Comparison of ENCODE assay signal across 8 cellular contexts in genomic region chr5:177552839-177553455, GRCh38. TPM values are rescaled to one million over a fixed set of nuclear protein-coding genes. Genes with fewer than 3 reads are reported as not detected.
DNase-seq lines count a peak whose midpoint lies in the region; ATAC-seq and TF ChIP-seq lines count a peak whose summit lies in the region.

No MANE protein-coding gene starts in this region.

- peak overlapping the region; percentile 77 for H3K9ac ChIP-seq in HUES64 (ENCODE audit: low read depth, low read length)
- H3K9ac ChIP-seq in mucosa of rectum (ENCODE audit: low read depth in 1 of 2, low read length in 2 of 2), result peak overlapping the region; percentile 63 to 78

- CTCF ChIA-PET in AG04450 (lab: Charles Lee), result no interaction called here

- H3K36me3 ChIP-seq in HUES64 (ENCODE audit: insufficient read depth, low read length), result peaks cover 29% of the 10 kb centered on the region
- H3K36me3 ChIP-seq in mucosa of rectum (ENCODE audit: control insufficient read depth in 2 of 2, insufficient read depth in 2 of 2, low read length in 2 of 2), result peaks cover 4 to 12% of the 10 kb centered on the region in 2 donors

- H3K9me3 ChIP-seq in AG04450 (ENCODE audit: control insufficient read depth, insufficient read depth, low read length) (no peaks in the 10 kb centered on the region; the same call in 1 of the 2 replicates), HUES64 (ENCODE audit: insufficient read depth, low read depth, low read length) (no peaks in the 10 kb centered on the region), mucosa of rectum (ENCODE audit: control insufficient read depth in 2 of 2, low read length in 2 of 2) (no peaks in the 10 kb centered on the region)

- DNase-seq in AG04450 (ENCODE audit: low read depth, low spot score), result no peak
- peak; percentile 31 for DNase-seq in choroid plexus epithelial cell (ENCODE audit: low read depth)
- DNase-seq in activated effector memory CD4-positive, alpha-beta T cell treated with Interleukin-2 at 50 U/mL for 16 hours, result no peak
- no peak for DNase-seq in NCI-H526 treated with DMSO at 0.1 percent for 48 hours (lab: John Stamatoyannopoulos, UW)

- TF ChIP-seq CTCF in AG04450 (IDR thresholded peaks at IDR 0.05; ENCODE audit: low read depth, low read length), result no peak; the same call in 1 of the 2 replicates
- TF ChIP-seq CTCF in choroid plexus epithelial cell (conservative IDR thresholded peaks at IDR 0.05; ENCODE audit: low read depth, low read length), result peak; percentile 21

- H3K27ac ChIP-seq in AG04450 (ENCODE audit: low read depth, low read length) (peak overlapping the region; percentile 21), HUES64 (ENCODE audit: low read depth, low read length) (no peak overlapping the region), mucosa of rectum (ENCODE audit: low read depth in 2 of 2, low read length in 2 of 2) (peak overlapping the region in 1 of 2 donors; percentile 71)

- H3K4me3 ChIP-seq in AG04450 (ENCODE audit: low read depth, low read length) (peak overlapping the region; percentile 86), HUES64 (ENCODE audit: low read length) (peak overlapping the region; percentile 91), choroid plexus epithelial cell (ENCODE audit: low read depth, low read length) (peak overlapping the region; percentile 85), mucosa of rectum (ENCODE audit: low read length in 2 of 2) (peak overlapping the region; percentile 76 to 84)

- POLR2A ChIA-PET in AG04450 (lab: Yijun Ruan, JAX), result interaction anchor here (0.6 to 1.7 kb wide), 4 partner anchors 15 to 55 kb away, joined by 3 to 11 read pairs (median 4); partner anchors contain the start of gene PDLIM7

- 65% methylated on average over 16 of the region's 16 CpGs for WGBS in HUES64

- 0 out of 2 replicates have a peak, but pooled peaks cover 3% of the 10 kb centered on the region for H3K4me1 ChIP-seq in HUES64 (ENCODE audit: insufficient read depth, low read length)
- H3K4me1 ChIP-seq in mucosa of rectum (ENCODE audit: control insufficient read depth in 2 of 2, insufficient read depth in 2 of 2, low read length in 2 of 2), result peaks cover 10 to 22% of the 10 kb centered on the region in 2 donors

- H3K27me3 ChIP-seq in AG04450 (ENCODE audit: control insufficient read depth, insufficient read depth, low read length) (peaks cover 1% of the 10 kb centered on the region), HUES64 (ENCODE audit: insufficient read depth, low read length) (no peaks in the 10 kb centered on the region), mucosa of rectum (ENCODE audit: control insufficient read depth in 2 of 2, insufficient read depth in 2 of 2, low read length in 2 of 2) (no peaks in the 10 kb centered on the region)

- no peak for ATAC-seq in HG03159 (IDR thresholded peaks at IDR 0.05; ENCODE audit: unreplicated experiment)
- ATAC-seq in GM21360 (IDR thresholded peaks at IDR 0.05; ENCODE audit: unreplicated experiment), result no peak

RNA-seq across cellular contexts. Expression of gene FAM193B, which starts 1.4 kb away (rescaled TPM):
- 28.7 and 30.1 TPM in 2 replicates for polyA plus RNA-seq in AG04450 (2011; rRNA removed)
- polyA minus RNA-seq in AG04450 (2011; rRNA and poly(A)+ RNA removed), result 25.7 and 34.3 TPM in 2 replicates
- 46.4 TPM for polyA plus RNA-seq in HUES64 (2013, experiment 1 of 2)
- polyA plus RNA-seq in HUES64 (2013, experiment 2 of 2), result 37.8 TPM

RNA-seq across cellular contexts. Expression of gene DDX41, which starts 36.2 kb away (rescaled TPM):
- polyA plus RNA-seq in AG04450 (2011; rRNA removed), result 71.8 and 96.0 TPM in 2 replicates
- 58.0 and 71.2 TPM in 2 replicates for polyA minus RNA-seq in AG04450 (2011; rRNA and poly(A)+ RNA removed)
- polyA plus RNA-seq in HUES64 (2013, experiment 1 of 2), result 72.2 TPM
- polyA plus RNA-seq in HUES64 (2013, experiment 2 of 2), result 64.1 TPM

RNA-seq across cellular contexts. Expression of gene TMED9, which starts 39.1 kb away (rescaled TPM):
- 307 and 376 TPM in 2 replicates for polyA plus RNA-seq in AG04450 (2011; rRNA removed)
- 180 and 243 TPM in 2 replicates for polyA minus RNA-seq in AG04450 (2011; rRNA and poly(A)+ RNA removed)
- polyA plus RNA-seq in HUES64 (2013, experiment 1 of 2), result 121 TPM
- polyA plus RNA-seq in HUES64 (2013, experiment 2 of 2), result 120 TPM

RNA-seq across cellular contexts. Expression of gene DOK3, which starts 43.3 kb away (rescaled TPM):
- 0.50 and 0.96 TPM in 2 replicates for polyA plus RNA-seq in AG04450 (2011; rRNA removed)
- polyA minus RNA-seq in AG04450 (2011; rRNA and poly(A)+ RNA removed), result 0.43 and 2.3 TPM in 2 replicates
- polyA plus RNA-seq in HUES64 (2013, experiment 1 of 2), result 6.6 TPM
- polyA plus RNA-seq in HUES64 (2013, experiment 2 of 2), result 3.0 TPM

RNA-seq across cellular contexts. Expression of gene B4GALT7, which starts 47.0 kb away (rescaled TPM):
- polyA plus RNA-seq in AG04450 (2011; rRNA removed), result 18.3 and 26.2 TPM in 2 replicates
- polyA minus RNA-seq in AG04450 (2011; rRNA and poly(A)+ RNA removed), result 16.8 and 24.8 TPM in 2 replicates
- polyA plus RNA-seq in HUES64 (2013, experiment 1 of 2), result 15.5 TPM
- 18.1 TPM for polyA plus RNA-seq in HUES64 (2013, experiment 2 of 2)
